In genomic region chr7:112386619-112387018, GRCh38 we compare ENCODE assay signal across 14 cellular contexts.
DNase-seq lines count a peak whose midpoint lies in the region; ATAC-seq and TF ChIP-seq lines count a peak whose summit lies in the region.
"Had no signal": no experiment of that assay in that cellular context is flagged by ENCODE, and none has a peak within 500 bp of the region (broad histone marks: within the 10 kb centered on the region; RNA-seq: fewer than 3 reads in every experiment).

No MANE protein-coding gene starts in this region.

- H3K4me1 Mint-ChIP-seq in nephron (peaks cover 4% of the 10 kb centered on the region), Caco-2 (ENCODE audit: low read depth, unreplicated experiment) (peaks cover 14% of the 10 kb centered on the region)

- in situ Hi-C loops in GM23248 (cut with MboI), result no loop called here

- H3K9me3 ChIP-seq in GM23248 (ENCODE audit: low read depth), result no peaks in the 10 kb centered on the region
- H3K9me3 ChIP-seq in Caco-2, result no peaks in the 10 kb centered on the region
- no peaks in the 10 kb centered on the region for H3K9me3 ChIP-seq in mesenchymal stem cell (ENCODE audit: control insufficient read depth, low read length)
- H3K9me3 ChIP-seq: BLaER1 treated with 17β-estradiol and CSF1 and Interleukin-3, amounts not matched to agents 10 nM and 100 nM had no signal

- intact Hi-C loops in left ventricle myocardium superior (cut with micrococcal nuclease), result no loop called here
- intact Hi-C loops in Caco-2 (cut with micrococcal nuclease; ENCODE audit: unreplicated experiment), result no loop called here

- H2BK5ac ChIP-seq in mesenchymal stem cell (ENCODE audit: low read depth, low read length, poor library complexity, severe bottlenecking), result no peak overlapping the region

- H3K36me3 Mint-ChIP-seq in nephron (ENCODE audit: low read depth) (no peaks in the 10 kb centered on the region), Caco-2 (ENCODE audit: insufficient read depth, unreplicated experiment) (no peaks in the 10 kb centered on the region)
- H3K36me3 Mint-ChIP-seq: CD8-positive, alpha-beta T cell had no signal

- H3K4me1 ChIP-seq in GM23248 (ENCODE audit: insufficient read depth), result no peaks in the 10 kb centered on the region
- no peaks in the 10 kb centered on the region for H3K4me1 ChIP-seq in Caco-2
- H3K4me1 ChIP-seq in mesenchymal stem cell (ENCODE audit: control insufficient read depth, insufficient read depth, low read depth, low read length), result peaks cover 3% of the 10 kb centered on the region

- no peak for ATAC-seq in left ventricle myocardium superior
- ATAC-seq: CD8-positive, alpha-beta T cell; GM23338; HCT116 had no signal

- no peaks in the 10 kb centered on the region for H4K20me1 ChIP-seq in GM23248 (ENCODE audit: insufficient read depth)
- H4K20me1 ChIP-seq: BLaER1 treated with 17β-estradiol and CSF1 and Interleukin-3, amounts not matched to agents 10 nM and 100 nM had no signal

- CTCF ChIA-PET in Caco-2 (lab: Charles Lee), result no interaction called here

- peak; percentile 10 for DNase-seq in GM23248
- DNase-seq in NCI-H69 (lab: John Stamatoyannopoulos, UW), result peak; percentile 17
- DNase-seq in kidney glomerular epithelial cell (lab: John Stamatoyannopoulos, UW), result peak; percentile 97
- DNase-seq in left ventricle myocardium superior, result no peak
- no peak for DNase-seq in HPDE6-E6E7 (ENCODE audit: extremely low spot score)
- no peak for DNase-seq in Caco-2
- no peak for DNase-seq in mesenchymal stem cell
- DNase-seq: CD8-positive, alpha-beta T cell; HFFc6 had no signal

- no peak overlapping the region for H2BK12ac ChIP-seq in mesenchymal stem cell (ENCODE audit: low read length in 2 of 2)

- no peak overlapping the region for H3K18ac ChIP-seq in mesenchymal stem cell (ENCODE audit: low read depth in 1 of 2, low read length in 2 of 2)

- H3K79me1 ChIP-seq in mesenchymal stem cell (replicated peaks; ENCODE audit: low read length, poor library complexity, severe bottlenecking), result no peaks in the 10 kb centered on the region

- peaks cover 4% of the 10 kb centered on the region for H3K27me3 Mint-ChIP-seq in nephron (ENCODE audit: low read depth)
- H3K27me3 Mint-ChIP-seq in Caco-2 (ENCODE audit: insufficient read depth, unreplicated experiment), result peaks cover 3% of the 10 kb centered on the region

- BruUV-seq in Caco-2 (replicated peaks; lab: Mats Ljungman, UMichigan), result no TSS peak

- WGBS in GM23248 (ENCODE audit: low coverage in 1 of 2, low lambda C conversion rate in 2 of 2, missing lambda C conversion rate in 2 of 2), 2 experiments, result 54 to 75% methylated on average over 1 of the region's 1 CpG
- no CpG with 5 or more reads among the region's 1 CpG for WGBS in mesenchymal stem cell

- H3K27me3 ChIP-seq in GM23248 (replicated peaks; ENCODE audit: insufficient read depth) (no peaks in the 10 kb centered on the region), Caco-2 (replicated peaks; ENCODE audit: control insufficient read depth, insufficient read depth, low read length) (no peaks in the 10 kb centered on the region), mesenchymal stem cell (ENCODE audit: control insufficient read depth in 1 of 2, insufficient read depth in 1 of 2, low read length in 2 of 2) (no peaks in the 10 kb centered on the region)
- H3K27me3 ChIP-seq: BLaER1 treated with 17β-estradiol and CSF1 and Interleukin-3, amounts not matched to agents 10 nM and 100 nM had no signal

- TF ChIP-seq CTCF in nephron (IDR thresholded peaks at IDR 0.05; ENCODE audit: unreplicated experiment in 3 of 3) (no peak), Caco-2 (IDR thresholded peaks at IDR 0.05; ENCODE audit: insufficient read depth in 1 of 2, low read depth in 1 of 2, low read length in 1 of 2, severe bottlenecking in 1 of 2, unreplicated experiment in 1 of 2) (no peak)

- H2BK15ac ChIP-seq in mesenchymal stem cell (ENCODE audit: low read depth, poor library complexity, severe bottlenecking), result no peak overlapping the region

- H3F3A ChIP-seq in GM23248 (ENCODE audit: insufficient read depth), result peaks cover 7% of the 10 kb centered on the region; the same call in 1 of the 2 replicates

- no peak overlapping the region for H3K4me2 ChIP-seq in GM23248 (ENCODE audit: unreplicated experiment)
- H3K4me2 ChIP-seq in mesenchymal stem cell (ENCODE audit: low read length, poor library complexity, severe bottlenecking), result no peak overlapping the region
- H3K4me2 ChIP-seq: BLaER1 treated with 17β-estradiol and CSF1 and Interleukin-3, amounts not matched to agents 10 nM and 100 nM; GM23338 had no signal

- H3K4me3 Mint-ChIP-seq in nephron, result no peak overlapping the region
- H3K4me3 Mint-ChIP-seq in Caco-2 (ENCODE audit: unreplicated experiment), result no peak overlapping the region
- H3K4me3 Mint-ChIP-seq: B cell; CD8-positive, alpha-beta T cell; GM23338; HFFc6 had no signal

- H3K14ac ChIP-seq in mesenchymal stem cell (ENCODE audit: low read length in 2 of 2), result no peak overlapping the region

- H3K27ac Mint-ChIP-seq in nephron (peak overlapping the region in 2 of 3 experiments; percentile 52 to 73), Caco-2 (ENCODE audit: unreplicated experiment) (no peak overlapping the region)
- H3K27ac Mint-ChIP-seq: B cell; CD8-positive, alpha-beta T cell; GM23338; HFFc6 had no signal

- no peaks in the 10 kb centered on the region for H3K9me2 ChIP-seq in GM23248 (ENCODE audit: insufficient read depth)

- H3K36me3 ChIP-seq in GM23248 (ENCODE audit: low read depth) (no peaks in the 10 kb centered on the region), Caco-2 (ENCODE audit: control insufficient read depth, insufficient read depth, low read length) (no peaks in the 10 kb centered on the region), mesenchymal stem cell (ENCODE audit: control insufficient read depth in 1 of 2, insufficient read depth in 2 of 2, low read depth in 1 of 2, low read length in 2 of 2) (no peaks in the 10 kb centered on the region)
- H3K36me3 ChIP-seq: BLaER1 treated with 17β-estradiol and CSF1 and Interleukin-3, amounts not matched to agents 10 nM and 100 nM had no signal

- H3K4me3 ChIP-seq in GM23248 (no peak overlapping the region), Caco-2 (ENCODE audit: low read depth, low read length) (no peak overlapping the region), mesenchymal stem cell (ENCODE audit: insufficient read depth in 1 of 2, low read depth in 1 of 2, low read length in 2 of 2) (no peak overlapping the region)
- H3K4me3 ChIP-seq: BLaER1 treated with 17β-estradiol and CSF1 and Interleukin-3, amounts not matched to agents 10 nM and 100 nM; GM23338 had no signal

- H3K4ac ChIP-seq in mesenchymal stem cell (ENCODE audit: low read depth in 1 of 2, low read length in 2 of 2), result no peak overlapping the region

- H2AFZ ChIP-seq in GM23248, result no peak overlapping the region
- H2AFZ ChIP-seq in mesenchymal stem cell (ENCODE audit: low read depth, low read length), result no peak overlapping the region
- H2AFZ ChIP-seq: GM23338 had no signal

- no peak overlapping the region for H2BK120ac ChIP-seq in mesenchymal stem cell (ENCODE audit: low read depth, low read length)

- H3K27ac ChIP-seq in GM23248 (no peak overlapping the region), mesenchymal stem cell (ENCODE audit: low read length, poor library complexity, severe bottlenecking) (no peak overlapping the region)
- H3K27ac ChIP-seq: BLaER1 treated with 17β-estradiol and CSF1 and Interleukin-3, amounts not matched to agents 10 nM and 100 nM had no signal

- POLR2A ChIA-PET in Caco-2 (lab: Charles Lee), result no interaction called here

- H3K79me2 ChIP-seq in GM23248 (ENCODE audit: insufficient read depth), result no peaks in the 10 kb centered on the region

- H3K23ac ChIP-seq in mesenchymal stem cell (ENCODE audit: low read length in 2 of 2), result no peak overlapping the region

- H3K9me3 Mint-ChIP-seq in nephron (no peaks in the 10 kb centered on the region), Caco-2 (ENCODE audit: unreplicated experiment) (no peaks in the 10 kb centered on the region)
- H3K9me3 Mint-ChIP-seq: GM23338, HFFc6 had no signal

- no peak overlapping the region for H4K91ac ChIP-seq in mesenchymal stem cell (ENCODE audit: low read length)

- no peak overlapping the region for H2AK5ac ChIP-seq in mesenchymal stem cell (ENCODE audit: low read length, severe bottlenecking)

- H3K9ac ChIP-seq in GM23248 (no peak overlapping the region), mesenchymal stem cell (ENCODE audit: low read length) (no peak overlapping the region)
- H3K9ac ChIP-seq: BLaER1 treated with 17β-estradiol and CSF1 and Interleukin-3, amounts not matched to agents 10 nM and 100 nM had no signal

- H4K8ac ChIP-seq in mesenchymal stem cell (ENCODE audit: low read length), result no peak overlapping the region

Comparison
In these comparisons a context has a peak if more than half of its experiments do, and no peak if none do; other contexts are left out.
1. DNase-seq: peak in GM23248 (single experiment), NCI-H69 (single experiment) and kidney glomerular epithelial cell (single experiment); none in left ventricle myocardium superior (single experiment), HPDE6-E6E7 (single experiment), Caco-2 (0 of 2) and mesenchymal stem cell (single experiment).